In the genomic region with DNA sequence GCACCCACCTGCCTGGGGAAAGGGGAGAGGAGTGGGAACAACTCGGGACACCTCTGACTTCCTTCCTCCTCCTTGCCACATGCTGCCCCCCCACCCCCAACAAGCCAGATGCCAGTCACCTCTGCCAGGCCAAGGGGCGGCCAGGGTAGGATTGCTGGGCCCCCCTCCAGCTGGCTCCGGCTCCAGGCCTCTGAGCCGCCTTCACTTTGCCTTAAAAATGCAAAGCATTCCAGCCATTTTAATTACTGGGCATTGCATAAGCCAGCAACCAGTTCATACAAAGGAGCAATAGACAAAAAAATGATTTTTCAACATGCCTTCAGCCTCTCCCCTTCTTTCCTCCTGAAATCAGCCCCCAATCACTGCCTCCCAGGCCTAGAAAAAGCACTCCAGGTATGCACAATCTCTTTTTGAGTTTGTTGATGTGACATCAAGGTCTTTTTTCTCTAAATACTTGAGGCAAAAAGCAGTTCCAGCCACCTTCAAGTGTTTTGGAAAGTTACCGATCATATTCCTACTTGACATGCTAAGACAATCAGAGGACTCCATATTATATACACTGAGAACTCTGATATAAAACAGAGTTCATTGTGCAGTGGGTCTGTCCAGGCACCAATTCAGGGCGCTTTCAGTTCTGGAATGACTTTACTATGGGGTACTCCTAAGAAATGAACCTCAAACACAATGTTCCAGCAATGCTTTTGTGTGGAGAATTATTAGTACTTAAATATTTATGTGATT, we compare ENCODE assay signal across 14 cellular contexts. TPM values are rescaled to one million over a fixed set of nuclear protein-coding genes. Genes with fewer than 3 reads are reported as not detected.
DNase-seq lines count a peak whose midpoint lies in the region; ATAC-seq and TF ChIP-seq lines count a peak whose summit lies in the region.
"Had no signal": no experiment of that assay in that cellular context is flagged by ENCODE, and none has a peak within 500 bp of the region (broad histone marks: within the 10 kb centered on the region; RNA-seq: fewer than 3 reads in every experiment).

No MANE protein-coding gene starts in this region.

- H3K36me3 Mint-ChIP-seq in activated CD4-positive, alpha-beta T cell treated with anti-CD3 and anti-CD28 coated beads, Interleukin-2, amount 10 ng/mL, durations not matched to agents 24 days and 14 days (ENCODE audit: low read depth), result no peaks in the 10 kb centered on the region
- no peaks in the 10 kb centered on the region for H3K36me3 Mint-ChIP-seq in neural progenitor cell
- H3K36me3 Mint-ChIP-seq: CD4-positive, CD25-positive, alpha-beta regulatory T cell; stimulated activated memory B cell treated with anti-CD40 and anti-IgM and Interleukin-4, amounts not matched to agents 10 μg/mL and 1 μg/mL and 100 μg/mL, for 72 hours had no signal

- H3F3A ChIP-seq in neural progenitor cell (ENCODE audit: low read depth), result no peaks in the 10 kb centered on the region

- H3K4me2 ChIP-seq in neural progenitor cell, result no peak overlapping the region

- TF ChIP-seq POLR2A in spleen (IDR thresholded peaks at IDR 0.05), result no peak

- H3K4me3 ChIP-seq in spleen, result no peak overlapping the region
- H3K4me3 ChIP-seq in neural progenitor cell, result no peak overlapping the region

- H3K4me1 ChIP-seq in spleen (no peaks in the 10 kb centered on the region), neural progenitor cell (no peaks in the 10 kb centered on the region)

- H3K9me3 Mint-ChIP-seq in activated CD4-positive, alpha-beta T cell treated with anti-CD3 and anti-CD28 coated beads, Interleukin-2, amount 10 ng/mL, durations not matched to agents 24 days and 14 days, result no peaks in the 10 kb centered on the region
- no peaks in the 10 kb centered on the region for H3K9me3 Mint-ChIP-seq in neural progenitor cell
- H3K9me3 Mint-ChIP-seq: CD4-positive, CD25-positive, alpha-beta regulatory T cell; H9; stimulated activated memory B cell treated with anti-CD40 and anti-IgM and Interleukin-4, amounts not matched to agents 10 μg/mL and 1 μg/mL and 100 μg/mL, for 72 hours had no signal

- H3K4me3 Mint-ChIP-seq in activated CD4-positive, alpha-beta T cell treated with anti-CD3 and anti-CD28 coated beads, Interleukin-2, amount 10 ng/mL, durations not matched to agents 24 days and 14 days, result no peak overlapping the region
- H3K4me3 Mint-ChIP-seq in neural progenitor cell, result no peak overlapping the region
- H3K4me3 Mint-ChIP-seq: CD4-positive, CD25-positive, alpha-beta regulatory T cell; H9; stimulated activated memory B cell treated with anti-CD40 and anti-IgM and Interleukin-4, amounts not matched to agents 10 μg/mL and 1 μg/mL and 100 μg/mL, for 72 hours had no signal

- no peaks in the 10 kb centered on the region for H3K79me2 ChIP-seq in neural progenitor cell (ENCODE audit: low read depth)

- peak overlapping the region in 5 of 8 donors; percentile 23 to 40 (median 29) for H3K27ac ChIP-seq in spleen
- H3K27ac ChIP-seq in neural progenitor cell, result no peak overlapping the region

- intact Hi-C loops in spleen (cut with DNase I; ENCODE audit: low total_unique reads), result no loop called here
- intact Hi-C loops in activated CD4-positive, alpha-beta T cell treated with anti-CD3 and anti-CD28 coated beads, Interleukin-2, amount 10 ng/mL, durations not matched to agents 24 days and 14 days (cut with micrococcal nuclease), result no loop called here

- peaks cover 6% of the 10 kb centered on the region for H3K27me3 Mint-ChIP-seq in activated CD4-positive, alpha-beta T cell treated with anti-CD3 and anti-CD28 coated beads, Interleukin-2, amount 10 ng/mL, durations not matched to agents 24 days and 14 days
- H3K27me3 Mint-ChIP-seq in neural progenitor cell (ENCODE audit: insufficient read depth, low read depth), result peaks cover 3% of the 10 kb centered on the region

- H3K4me1 Mint-ChIP-seq in activated CD4-positive, alpha-beta T cell treated with anti-CD3 and anti-CD28 coated beads, Interleukin-2, amount 10 ng/mL, durations not matched to agents 24 days and 14 days, result no peaks in the 10 kb centered on the region
- no peaks in the 10 kb centered on the region for H3K4me1 Mint-ChIP-seq in neural progenitor cell
- H3K4me1 Mint-ChIP-seq: CD4-positive, CD25-positive, alpha-beta regulatory T cell; stimulated activated memory B cell treated with anti-CD40 and anti-IgM and Interleukin-4, amounts not matched to agents 10 μg/mL and 1 μg/mL and 100 μg/mL, for 72 hours had no signal

- 57 to 73% (median 67%) methylated on average over 6 of the region's 6 CpGs for WGBS in spleen, 5 donors

- no peak overlapping the region for H3K9ac ChIP-seq in neural progenitor cell

- no peak for TF ChIP-seq CTCF in spleen (IDR thresholded peaks at IDR 0.05 in 8 of 11, conservative IDR thresholded peaks at IDR 0.05 in 3 of 11)
- TF ChIP-seq CTCF in neural progenitor cell (IDR thresholded peaks at IDR 0.05), result no peak

- no peaks in the 10 kb centered on the region for H4K20me1 ChIP-seq in neural progenitor cell (ENCODE audit: low read depth)

- no peak overlapping the region for H3K27ac Mint-ChIP-seq in activated CD4-positive, alpha-beta T cell treated with anti-CD3 and anti-CD28 coated beads, Interleukin-2, amount 10 ng/mL, durations not matched to agents 24 days and 14 days
- H3K27ac Mint-ChIP-seq in neural progenitor cell, result no peak overlapping the region
- H3K27ac Mint-ChIP-seq: CD4-positive, CD25-positive, alpha-beta regulatory T cell; H9; stimulated activated memory B cell treated with anti-CD40 and anti-IgM and Interleukin-4, amounts not matched to agents 10 μg/mL and 1 μg/mL and 100 μg/mL, for 72 hours had no signal

- H3K27me3 ChIP-seq in spleen (replicated peaks in 1 of 7) (no peaks in the 10 kb centered on the region), neural progenitor cell (no peaks in the 10 kb centered on the region)

- H3K9me3 ChIP-seq in spleen (no peaks in the 10 kb centered on the region), neural progenitor cell (ENCODE audit: low read depth) (no peaks in the 10 kb centered on the region)

- ATAC-seq in left lobe of liver (peak; percentile 40), HG03469 (IDR thresholded peaks at IDR 0.05; ENCODE audit: unreplicated experiment) (no peak)
- ATAC-seq: stimulated activated memory B cell treated with anti-CD40 and anti-IgM and Interleukin-4, amounts not matched to agents 10 μg/mL and 1 μg/mL and 100 μg/mL, for 72 hours had no signal

- peak; percentile 54 for DNase-seq in GM04503 (ENCODE audit: low read depth)
- DNase-seq in astrocyte of the hippocampus (ENCODE audit: low read depth, low spot score), result peak; percentile 87
- no peak for DNase-seq in left lobe of liver (ENCODE audit: low spot score)
- no peak for DNase-seq in spleen
- DNase-seq in activated CD4-positive, alpha-beta T cell treated with anti-CD3 and anti-CD28 coated beads, Interleukin-2, amount 10 ng/mL, durations not matched to agents 24 days and 14 days, result no peak
- DNase-seq in GF-D8 (lab: John Stamatoyannopoulos, UW), result no peak
- no peak for DNase-seq in neural progenitor cell (ENCODE audit: low spot score)
- DNase-seq: activated CD4-positive, alpha-beta T cell treated with anti-CD3 and anti-CD28 coated beads for 48 hours; activated naive CD4-positive, alpha-beta T cell treated with Interleukin-2 at 50 U/mL for 16 hours; CD4-positive, CD25-positive, alpha-beta regulatory T cell; H9; NCI-H524 treated with DMSO at 0.1 percent for 48 hours had no signal

- no peak overlapping the region for H2AFZ ChIP-seq in neural progenitor cell (replicated peaks)

- H3K36me3 ChIP-seq in spleen, result no peaks in the 10 kb centered on the region
- no peaks in the 10 kb centered on the region for H3K36me3 ChIP-seq in neural progenitor cell

RNA-seq across cellular contexts. Expression of a gene that starts 12.5 kb away (rescaled TPM):
- total RNA-seq in left lobe of liver (26.7 TPM), spleen (100 to 1,000 TPM; 171 to 689 (median 516) TPM), neural progenitor cell (ENCODE audit: low replicate concordance) (6.3 and 6.9 TPM in 2 replicates)
- 100 to 1,000 TPM in 1 of 3 donors, 10 to 100 TPM in 2; 19.7 to 104 (median 48.1) TPM for polyA plus RNA-seq in spleen
- not detected in 2 replicates for total RNA-seq in activated CD4-positive, alpha-beta T cell treated with anti-CD3 and anti-CD28 coated beads, Interleukin-2, amount 10 ng/mL, durations not matched to agents 24 days and 14 days
- polyA plus RNA-seq: CD4-positive, CD25-positive, alpha-beta regulatory T cell had no signal

Comparison
In these comparisons a context has a peak if more than half of its experiments do, and no peak if none do; other contexts are left out.
1. DNase-seq: peak in GM04503 (single experiment) and astrocyte of the hippocampus (single experiment); none in left lobe of liver (single experiment), spleen (single experiment), activated CD4-positive, alpha-beta T cell treated with anti-CD3 and anti-CD28 coated beads, Interleukin-2, amount 10 ng/mL, durations not matched to agents 24 days and 14 days (single experiment), GF-D8 (single experiment) and neural progenitor cell (single experiment).